ENCODE assay signal across 28 cellular contexts in the genomic region with DNA sequence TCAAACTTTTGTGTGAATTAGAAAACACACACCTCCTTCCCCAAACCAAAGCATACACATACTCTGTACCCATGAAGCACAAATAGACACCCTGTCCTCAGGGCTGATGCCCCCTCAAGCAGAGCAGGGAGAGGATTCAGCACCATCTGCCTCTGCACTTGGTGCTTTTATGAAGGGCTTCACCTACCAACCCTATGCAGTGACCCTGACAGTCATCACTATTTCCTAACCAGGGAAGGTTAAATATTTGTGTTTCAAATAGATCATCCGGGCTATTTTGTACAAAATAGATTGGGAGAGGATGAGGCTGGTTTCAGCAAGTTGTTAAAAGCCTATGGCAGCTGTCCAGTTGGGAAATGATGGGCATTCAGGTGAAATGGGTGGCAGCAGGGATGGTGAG.
DNase-seq lines count a peak whose midpoint lies in the region; ATAC-seq, FAIRE-seq and TF ChIP-seq lines count a peak whose summit lies in the region.
"Had no signal": no experiment of that assay in that cellular context is flagged by ENCODE, and none has a peak within 500 bp of the region (broad histone marks: within the 10 kb centered on the region; RNA-seq: fewer than 3 reads in every experiment).

No MANE protein-coding gene starts in this region.

- no peaks in the 10 kb centered on the region for H3K79me2 ChIP-seq in H9 (ENCODE audit: insufficient read depth, low read length)

- H3K14ac ChIP-seq in H9 (ENCODE audit: insufficient read depth, low read length) = no peak overlapping the region

- H3K4me2 ChIP-seq in H9 (ENCODE audit: insufficient read depth, insufficient read length, low read length) = no peak overlapping the region
- H3K4me2 ChIP-seq: BLaER1 had no signal

- H3K36me3 Mint-ChIP-seq in H9 (ENCODE audit: insufficient read depth in 1 of 3, low read depth in 3 of 3) = no peaks in the 10 kb centered on the region; a peak in 3 of 7 replicates
- H3K36me3 Mint-ChIP-seq: CD14-positive monocyte; CD4-positive, alpha-beta memory T cell; CD4-positive, CD25-positive, alpha-beta regulatory T cell; CD8-positive, alpha-beta memory T cell had no signal

- no peak overlapping the region for H4K91ac ChIP-seq in H9 (ENCODE audit: insufficient read length, low read depth, low read length)

- H3K27me3 ChIP-seq in H9 (ENCODE audit: insufficient read depth, low read length) = no peaks in the 10 kb centered on the region; the same call in 1 of the 2 replicates
- H3K27me3 ChIP-seq: BE2C, BLaER1 had no signal

- no peak overlapping the region for H4K5ac ChIP-seq in H9 (ENCODE audit: insufficient read length, low read depth, low read length)

- no peak overlapping the region for H3K9ac ChIP-seq in H9 (ENCODE audit: extremely low read depth, insufficient read length, low read length)
- H3K9ac ChIP-seq: BLaER1 had no signal

- H4K20me1 ChIP-seq in H9 (ENCODE audit: control insufficient read depth, insufficient read depth, insufficient read length) = no peaks in the 10 kb centered on the region
- H4K20me1 ChIP-seq: BLaER1 had no signal

- no peak overlapping the region for H2BK5ac ChIP-seq in H9 (ENCODE audit: insufficient read length, low read length)

- no peaks in the 10 kb centered on the region for H3K9me3 Mint-ChIP-seq in H9

- no peak overlapping the region for H2BK120ac ChIP-seq in H9 (ENCODE audit: low read depth, low read length, poor library complexity, severe bottlenecking)

- DNase-seq in H9 (no peak), caudate nucleus (lab: John Stamatoyannopoulos, UW) (no peak), left lobe of liver (ENCODE audit: low spot score) (no peak), urothelium cell line (ENCODE audit: low spot score) (no peak), NCI-H2196 treated with DMSO at 0.1 percent for 48 hours (lab: John Stamatoyannopoulos, UW; ENCODE audit: unreplicated experiment) (no peak), NCI-H82 treated with DMSO at 0.1 percent for 48 hours (lab: John Stamatoyannopoulos, UW; ENCODE audit: unreplicated experiment) (no peak)
- DNase-seq in stimulated activated CD4-positive, alpha-beta T cell treated with anti-CD3 and anti-CD28 coated beads, Interleukin-12 subunit alpha, Interleukin-12 subunit beta, amount 100 ng/mL, for 4 hours = no peak
- DNase-seq: 8988T; ACHN; BE2C; C1 segment of cervical spinal cord; CD4-positive, alpha-beta memory T cell; CD4-positive, CD25-positive, alpha-beta regulatory T cell; CD8-positive, alpha-beta memory T cell; COR-L47; DMS 273 treated with DMSO at 0.1 percent for 48 hours; DMS153; DMS53; DMS79; DND-41; EL; GDM1 had no signal

- no peak overlapping the region for H3K23ac ChIP-seq in H9 (ENCODE audit: insufficient read length, low read depth, low read length)

- H3K4me1 Mint-ChIP-seq in H9 = peaks cover 27 to 36% of the 10 kb centered on the region in 2 experiments
- H3K4me1 Mint-ChIP-seq: CD14-positive monocyte; CD4-positive, alpha-beta memory T cell; CD4-positive, CD25-positive, alpha-beta regulatory T cell; CD8-positive, alpha-beta memory T cell had no signal

- H3K4me1 ChIP-seq in H9 (ENCODE audit: insufficient read depth, low read length) = peaks cover 4% of the 10 kb centered on the region; the same call in 1 of the 2 replicates
- H3K4me1 ChIP-seq: BE2C had no signal

- FAIRE-seq in urothelium cell line (lab: Jason Lieb, UNC) = peak; percentile 13
- FAIRE-seq: A204.1, GM12878, GM12892, GM18507 had no signal

- H3K27ac ChIP-seq in H9 (ENCODE audit: insufficient read length, low read depth, low read length) (no peak overlapping the region), caudate nucleus (ENCODE audit: low read depth, low read length) (peak overlapping the region; percentile 19)
- H3K27ac ChIP-seq: BLaER1 had no signal

- ATAC-seq in left lobe of liver = peak; percentile 58
- ATAC-seq: GM12878 had no signal

- H3K4me3 Mint-ChIP-seq in H9 = no peak overlapping the region
- H3K4me3 Mint-ChIP-seq: CD14-positive monocyte; CD4-positive, alpha-beta memory T cell; CD4-positive, CD25-positive, alpha-beta regulatory T cell; CD8-positive, alpha-beta memory T cell had no signal

- WGBS in H9 (ENCODE audit: extremely low coverage, insufficient read length, low lambda C conversion rate) = no CpG with 5 or more reads among the region's 1 CpG

- peaks cover 2% of the 10 kb centered on the region; the same call in 1 of the 2 replicates for H3K27me3 Mint-ChIP-seq in H9 (ENCODE audit: low read depth)

- peak overlapping the region; percentile 22 for H2AFZ ChIP-seq in H9 (ENCODE audit: low read length)

- no peak overlapping the region for H3K56ac ChIP-seq in H9 (ENCODE audit: insufficient read length, low read depth, low read length)

- H2AK5ac ChIP-seq in H9 (ENCODE audit: insufficient read length, low read length) = no peak overlapping the region

- TF ChIP-seq CTCF in H9 (conservative IDR thresholded peaks at IDR 0.05) = no peak

- no peak overlapping the region for H2BK15ac ChIP-seq in H9 (ENCODE audit: low read depth, low read length)

- no peak overlapping the region for H3K4ac ChIP-seq in H9 (ENCODE audit: low read depth, low read length)

- H2BK12ac ChIP-seq in H9 (ENCODE audit: insufficient read length, low read depth, low read length) = no peak overlapping the region

- no peak overlapping the region for H3T11ph ChIP-seq in H9 (ENCODE audit: low read length)

- no peaks in the 10 kb centered on the region for H3K79me1 ChIP-seq in H9 (ENCODE audit: insufficient read depth, low read depth, low read length, poor library complexity, severe bottlenecking)

- no peaks in the 10 kb centered on the region for H3K23me2 ChIP-seq in H9 (ENCODE audit: insufficient read length, low read depth, low read length, poor library complexity, severe bottlenecking)

- H3K27ac Mint-ChIP-seq in H9 = no peak overlapping the region
- H3K27ac Mint-ChIP-seq: CD14-positive monocyte; CD4-positive, alpha-beta memory T cell; CD4-positive, CD25-positive, alpha-beta regulatory T cell; CD8-positive, alpha-beta memory T cell had no signal

- no peak overlapping the region for H3K18ac ChIP-seq in H9 (ENCODE audit: insufficient read length, low read depth, low read length)

- no peak overlapping the region for H2BK20ac ChIP-seq in H9 (ENCODE audit: low read depth, low read length, poor library complexity, severe bottlenecking)

- H4K8ac ChIP-seq in H9 (replicated peaks; ENCODE audit: insufficient read length, low read depth, low read length) = no peak overlapping the region

- H3K9me3 ChIP-seq in H9 (ENCODE audit: control insufficient read depth, low read depth, low read length) = no peaks in the 10 kb centered on the region
- H3K9me3 ChIP-seq: BE2C, BLaER1 had no signal
